In genomic region chr10:35563266-35563891, GRCh38 we compare ENCODE assay signal across 9 cellular contexts. TPM values are rescaled to one million over a fixed set of nuclear protein-coding genes. Genes with fewer than 3 reads are reported as not detected.
A peak's percentile ranks its signal among the peaks of the same experiment; 100 is the strongest.
DNase-seq lines count a peak whose midpoint lies in the region; ATAC-seq, FAIRE-seq and TF ChIP-seq lines count a peak whose summit lies in the region.
"Had no signal": no experiment of that assay in that cellular context is flagged by ENCODE, and none has a peak within 500 bp of the region (broad histone marks: within the 10 kb centered on the region; RNA-seq: fewer than 3 reads in every experiment).

No MANE protein-coding gene starts in this region.

- RAD21 ChIA-PET in GM12878 (lab: Charles Lee; ENCODE audit: unreplicated experiment), result interaction anchor here (0.7 to 2.2 kb wide), 9 partner anchors 37 to 569 kb away, joined by 3 to 12 read pairs (median 4); no protein-coding TSS in a partner anchor

- H3K4me3 Mint-ChIP-seq in CD14-positive monocyte, result no peak overlapping the region

- no peak for TF ChIP-seq EP300 in GM12878 (IDR thresholded peaks at IDR 0.05; ENCODE audit: borderline replicate concordance in 1 of 2, control insufficient read depth in 1 of 2, low read depth in 2 of 2, low read length in 2 of 2)

- no peak overlapping the region for H3K27ac ChIP-seq in GM12878 (ENCODE audit: control insufficient read depth, insufficient read depth)
- H3K27ac ChIP-seq in iPS DF 6.9 (ENCODE audit: low read length), result no peak overlapping the region

- H3K27me3 ChIP-seq in GM12878 (replicated peaks in 1 of 2; ENCODE audit: control insufficient read depth in 2 of 2, insufficient read depth in 2 of 2, low read length in 1 of 2) (no peaks in the 10 kb centered on the region), iPS DF 6.9 (ENCODE audit: control insufficient read depth, insufficient read depth, low read length) (no peaks in the 10 kb centered on the region)

- CTCF ChIA-PET in GM12878 (lab: Yijun Ruan, JAX), result interaction anchor here (0.6 to 6.2 kb wide), 52 partner anchors 11 to 1317 kb away, joined by 3 to 35 read pairs (median 4); partner anchors contain the start of gene CREM

- peaks cover 2 to 4% of the 10 kb centered on the region in 2 experiments; a peak in 3 of 4 replicates for H3K36me3 ChIP-seq in GM12878 (ENCODE audit: control insufficient read depth in 2 of 2, insufficient read depth in 2 of 2, low read length in 1 of 2)
- no peaks in the 10 kb centered on the region; the same call in 1 of the 2 replicates for H3K36me3 ChIP-seq in iPS DF 6.9 (ENCODE audit: control insufficient read depth, insufficient read depth, low read length)

- H3K4me3 ChIP-seq in GM12878, result no peak overlapping the region
- H3K4me3 ChIP-seq in iPS DF 6.9 (ENCODE audit: low read length), result no peak overlapping the region
- H3K4me3 ChIP-seq: skin epidermis had no signal

- BruUV-seq in GM12878 (replicated peaks; lab: Mats Ljungman, UMichigan), result no TSS peak

- peaks cover 0 to 2% (median 0%) of the 10 kb centered on the region in 7 donors for H3K9me3 Mint-ChIP-seq in CD14-positive monocyte

- no peak overlapping the region for H3K4me2 ChIP-seq in GM12878 (ENCODE audit: control insufficient read depth, insufficient read depth)

- FAIRE-seq in GM12878 (lab: Jason Lieb, UNC), result peak; percentile 80

- no peaks in the 10 kb centered on the region for H3K27me3 Mint-ChIP-seq in CD14-positive monocyte (ENCODE audit: low read depth in 3 of 3)

- POLR2A ChIA-PET in GM12878 (lab: Charles Lee), result no interaction called here

- no peak overlapping the region for H3K9ac ChIP-seq in GM12878 (ENCODE audit: control insufficient read depth, insufficient read depth, low read length)

- TF ChIP-seq RAD21 in GM12878 (IDR thresholded peaks at IDR 0.05; ENCODE audit: insufficient read depth, low read depth, low read length), result peak; percentile 71

- peaks cover 53 to 70% of the 10 kb centered on the region in 2 donors for H3K36me3 Mint-ChIP-seq in CD14-positive monocyte

- SMC1A ChIA-PET in GM12878 (lab: Charles Lee; ENCODE audit: uncharacterized antibody, unreplicated experiment), result interaction anchor here (0.8 to 3.8 kb wide), 21 partner anchors 9 to 1316 kb away, joined by 3 to 21 read pairs (median 4); no protein-coding TSS in a partner anchor

- intact Hi-C loops in CD14-positive monocyte (cut with micrococcal nuclease), result no loop called here
- intact Hi-C loops in GM12878 (cut with micrococcal nuclease; ENCODE audit: unreplicated experiment), result loop anchor here (2.0 to 10.0 kb wide), 4 partner anchors 186 to 1319 kb away; partner anchors contain the start of gene CREM

- H4K20me1 ChIP-seq in GM12878 (ENCODE audit: control insufficient read depth, insufficient read depth), result peaks cover 3% of the 10 kb centered on the region; the same call in 1 of the 2 replicates

- TF ChIP-seq CTCF in CD14-positive monocyte (IDR thresholded peaks at IDR 0.05) (peak; percentile 99), GM12878 (IDR thresholded peaks at IDR 0.05 in 2 of 3, conservative IDR thresholded peaks at IDR 0.05 in 1 of 3; ENCODE audit: control insufficient read depth in 2 of 3, extremely low read depth in 1 of 3, insufficient read depth in 1 of 3, low read depth in 3 of 3, low read length in 3 of 3) (peak; percentile 90 to 100 (median 100))

- in situ Hi-C loops in GM12878 (cut with MboI), result loop anchor here (10.0 kb wide), 1 partner anchor 439 kb away; the partner anchor contains the start of gene CREM

- H3K9me3 ChIP-seq in GM12878 (replicated peaks; ENCODE audit: control insufficient read depth, insufficient read depth, low read length), result no peaks in the 10 kb centered on the region
- no peaks in the 10 kb centered on the region for H3K9me3 ChIP-seq in iPS DF 6.9 (ENCODE audit: control insufficient read depth, insufficient read depth, low read length)

- ATAC-seq in GM19372 (IDR thresholded peaks at IDR 0.05; ENCODE audit: low read depth, unreplicated experiment) (peak; percentile 70), GM12878 (peak; percentile 84)

- no peak overlapping the region for H3K27ac Mint-ChIP-seq in CD14-positive monocyte

- peaks cover 17% of the 10 kb centered on the region for H3K4me1 Mint-ChIP-seq in CD14-positive monocyte

- DNase-seq in CD14-positive monocyte (ENCODE audit: low spot score) (no peak), M059J (ENCODE audit: low read depth) (peak; percentile 52), SK-N-DZ (ENCODE audit: low spot score) (peak; percentile 70), GM12878 (ENCODE audit: low read depth, low spot score) (peak; percentile 15), iPS DF 6.9 (ENCODE audit: low read depth, low spot score) (peak; percentile 66), cortex of kidney (lab: John Stamatoyannopoulos, UW) (no peak)
- DNase-seq in stimulated activated CD4-positive, alpha-beta T cell treated with anti-CD3 and anti-CD28 coated beads, Interleukin-15, amount 100 ng/mL, for 48 hours (ENCODE audit: low read depth in 2 of 2), result peak; percentile 2 to 29

- no peak for TF ChIP-seq POLR2A in GM12878 (IDR thresholded peaks at IDR 0.05; ENCODE audit: low read depth, low read length)

- no peak overlapping the region; the same call in 1 of the 2 replicates for H2AFZ ChIP-seq in GM12878 (ENCODE audit: control insufficient read depth, low read depth, low read length)

- no peaks in the 10 kb centered on the region for H3K79me2 ChIP-seq in GM12878 (ENCODE audit: control insufficient read depth, insufficient read depth, low read length)

- WGBS in GM12878 (ENCODE audit: insufficient coverage, insufficient replicate concordance, low lambda C conversion rate, missing lambda C conversion rate), result 40% methylated on average over 13 of the region's 13 CpGs
- no CpG with 5 or more reads among the region's 13 CpGs for WGBS in iPS DF 6.9 (ENCODE audit: insufficient coverage, insufficient read length)

- peaks cover 8% of the 10 kb centered on the region for H3K4me1 ChIP-seq in GM12878 (ENCODE audit: control insufficient read depth, insufficient read depth, low read length)
- no peaks in the 10 kb centered on the region for H3K4me1 ChIP-seq in iPS DF 6.9 (ENCODE audit: control insufficient read depth, insufficient read depth, low read length)

TF ChIP-seq in GM12878, 131 proteins besides CTCF, POLR2A, EP300 and RAD21 (continues in another document):
- TF ChIP-seq EED (IDR thresholded peaks at IDR 0.05; ENCODE audit: low read depth) (0 out of 2 replicates have a peak, but pooled peaks have one; percentile 35), TBL1XR1 (IDR thresholded peaks at IDR 0.05; ENCODE audit: low read depth, low read length) (no peak), BCL11A (IDR thresholded peaks at IDR 0.05; ENCODE audit: low read depth, low read length) (no peak), CREM (IDR thresholded peaks at IDR 0.05; ENCODE audit: low read depth) (peak; percentile 40; the same call in 1 of the 2 replicates), SMC3 (IDR thresholded peaks at IDR 0.05; ENCODE audit: borderline replicate concordance, low read length) (peak; percentile 75), NKRF (conservative IDR thresholded peaks at IDR 0.05) (no peak), YY1 (IDR thresholded peaks at IDR 0.05; ENCODE audit: low read depth, low read length) (peak; percentile 83), USF2 (IDR thresholded peaks at IDR 0.05; ENCODE audit: borderline replicate concordance, low read depth, low read length) (no peak), STAT1 (conservative IDR thresholded peaks at IDR 0.05) (no peak), SRF (IDR thresholded peaks at IDR 0.05; ENCODE audit: low read depth in 2 of 2, low read length in 2 of 2) (no peak)

RNA-seq across cellular contexts. Expression of gene GJD4, which starts 41.8 kb away (rescaled TPM):
- polyA plus RNA-seq in CD14-positive monocyte, result not detected
- not detected in 2 replicates for total RNA-seq in M059J (2014; rRNA removed; shearing (Covaris generic))
- 0.18 TPM in 1 of 2 replicates, not detected in the other for polyA plus RNA-seq in SK-N-DZ (2014; cell fraction: cytosol; rRNA removed)
- polyA plus RNA-seq in SK-N-DZ (2014; cell fraction: nucleus; rRNA removed), result not detected in 2 replicates
- total RNA-seq in GM12878 (2013; cell fraction: nucleolus; rRNA removed), result not detected in 2 replicates
- total RNA-seq in GM12878 (2014; rRNA removed), result not detected in 2 replicates
- total RNA-seq in GM12878 (2014; rRNA removed; fragmentation: Illumina TruSeq; extraction: Trizol), result not detected in 2 replicates
- not detected in 2 replicates for total RNA-seq in GM12878 (2021)
- not detected for polyA plus RNA-seq in GM12878 (2011; ENCODE audit: low read depth)
- not detected in 2 replicates for polyA plus RNA-seq in GM12878 (2011; rRNA removed)
- not detected in 2 replicates for polyA plus RNA-seq in GM12878 (2011; cell fraction: cytosol; rRNA removed)
- polyA plus RNA-seq in GM12878 (2011; cell fraction: nucleus; rRNA removed), result not detected in 2 replicates
- not detected in 2 replicates for polyA plus RNA-seq in GM12878 (2012)
- not detected in 2 replicates for polyA plus RNA-seq in GM12878 (2014; fragmentation: Illumina TruSeq; extraction: Trizol)
- polyA plus RNA-seq in GM12878 (2014; fragmentation: Nextera tagmentation; extraction: Ambion mirVana), result not detected
- not detected in 2 replicates for polyA plus RNA-seq in GM12878 (2014; rRNA removed)
- not detected for polyA plus RNA-seq in GM12878 (2016; fragmentation: Nextera tagmentation; extraction: Ambion mirVana)
- polyA minus RNA-seq in GM12878 (2011; rRNA and poly(A)+ RNA removed), result not detected in 2 replicates
- not detected in 2 replicates for polyA minus RNA-seq in GM12878 (2011; cell fraction: cytosol; rRNA and poly(A)+ RNA removed)
- polyA minus RNA-seq in GM12878 (2011; cell fraction: nucleus; rRNA and poly(A)+ RNA removed), result not detected in 2 replicates

Comparison
In these comparisons a context has a peak if more than half of its experiments do, and no peak if none do; other contexts are left out.
1. DNase-seq: peak in M059J (single experiment), SK-N-DZ (single experiment), GM12878 (single experiment), iPS DF 6.9 (single experiment) and stimulated activated CD4-positive, alpha-beta T cell treated with anti-CD3 and anti-CD28 coated beads, Interleukin-15, amount 100 ng/mL, for 48 hours (2 of 2); none in CD14-positive monocyte (single experiment) and cortex of kidney (single experiment).